8 cellular contexts compared by ENCODE assay signal in the genomic region with DNA sequence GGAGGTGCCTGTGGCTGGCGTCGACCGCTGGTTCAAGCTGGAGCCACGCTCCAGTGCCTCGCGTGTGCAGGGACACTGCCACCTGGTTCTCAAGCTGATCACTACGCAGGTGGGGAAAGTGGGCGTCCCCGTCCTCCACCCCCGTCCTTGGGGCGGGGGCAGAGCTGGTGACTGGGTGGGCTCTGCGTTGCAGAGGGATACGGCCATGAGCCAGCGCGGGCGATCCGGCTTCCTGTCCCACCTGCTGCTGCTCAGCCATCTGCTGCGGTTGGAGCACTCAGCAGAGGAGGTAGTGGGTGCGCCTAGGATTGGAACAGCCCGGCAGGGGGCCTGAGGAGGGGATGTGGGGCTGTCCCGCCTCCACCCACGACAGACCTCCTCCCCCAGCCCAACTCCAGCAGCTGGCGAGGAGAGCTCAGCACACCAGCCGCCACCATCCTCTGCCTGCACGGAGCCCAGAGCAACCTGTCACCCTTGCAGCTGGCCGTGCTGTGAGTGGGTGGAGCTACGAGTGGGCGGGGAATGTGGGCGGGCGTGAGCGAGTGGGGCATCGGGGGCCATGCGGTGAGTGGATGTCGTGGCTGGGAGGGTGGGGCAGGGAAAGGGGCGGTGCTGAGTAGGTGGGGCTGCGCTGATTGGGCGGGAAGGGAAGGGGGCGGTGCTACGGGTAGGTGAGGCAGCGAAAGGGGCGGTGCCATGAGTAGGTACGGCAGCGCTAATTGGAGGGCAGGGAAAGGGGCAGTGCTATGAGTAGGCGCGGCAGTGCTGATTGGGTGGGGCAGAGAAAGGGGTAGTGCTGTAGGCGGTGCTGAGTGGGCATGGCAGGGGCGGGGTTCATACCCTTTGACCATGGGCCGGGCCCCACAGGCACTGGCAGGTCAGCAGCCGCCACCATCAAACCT. TPM values are rescaled to one million over a fixed set of nuclear protein-coding genes. Genes with fewer than 3 reads are reported as not detected.
DNase-seq lines count a peak whose midpoint lies in the region; ATAC-seq and TF ChIP-seq lines count a peak whose summit lies in the region.

No MANE protein-coding gene starts in this region.

- H3K9me2 ChIP-seq in DOHH2 (replicated peaks; ENCODE audit: control insufficient read depth, low read length) (no peaks in the 10 kb centered on the region), GM23248 (ENCODE audit: insufficient read depth) (no peaks in the 10 kb centered on the region), PC-3 (replicated peaks; ENCODE audit: low read length) (no peaks in the 10 kb centered on the region)

- H3K4me2 ChIP-seq in DOHH2 (ENCODE audit: low read length) (peak overlapping the region; percentile 79), GM23248 (ENCODE audit: unreplicated experiment) (no peak overlapping the region), PC-3 (ENCODE audit: low read length) (peak overlapping the region; percentile 100)

- no peaks in the 10 kb centered on the region for H3K27me3 Mint-ChIP-seq in naive thymus-derived CD8-positive, alpha-beta T cell
- H3K27me3 Mint-ChIP-seq in stimulated activated naive B cell treated with anti-CD40 and anti-IgM and Interleukin-4, amounts not matched to agents 10 μg/mL and 1 μg/mL and 100 μg/mL, for 72 hours, result no peaks in the 10 kb centered on the region

- H3K4me1 ChIP-seq in DOHH2 (ENCODE audit: control insufficient read depth, low read length) (peaks cover 23% of the 10 kb centered on the region), GM23248 (ENCODE audit: insufficient read depth) (no peaks in the 10 kb centered on the region), PC-3 (ENCODE audit: insufficient read depth, low read length) (no peaks in the 10 kb centered on the region; the same call in 1 of the 2 replicates)

- H3K9ac ChIP-seq in GM23248, result no peak overlapping the region
- peak overlapping the region; percentile 40; the same call in 1 of the 2 replicates for H3K9ac ChIP-seq in PC-3 (ENCODE audit: low read length)

- H3K4me3 Mint-ChIP-seq in naive thymus-derived CD8-positive, alpha-beta T cell, result peak overlapping the region; percentile 69 to 87 (median 79)
- H3K4me3 Mint-ChIP-seq in stimulated activated naive B cell treated with anti-CD40 and anti-IgM and Interleukin-4, amounts not matched to agents 10 μg/mL and 1 μg/mL and 100 μg/mL, for 72 hours, result peak overlapping the region; percentile 50 to 70

- TF ChIP-seq CTCF in DOHH2 (IDR thresholded peaks at IDR 0.05; ENCODE audit: low read depth, low read length, poor library complexity, severe bottlenecking), result peak; percentile 21
- TF ChIP-seq CTCF in PC-3 (conservative IDR thresholded peaks at IDR 0.05; ENCODE audit: low read depth, low read length), result no peak

- POLR2A ChIA-PET in PC-3 (lab: Charles Lee; ENCODE audit: unreplicated experiment), result interaction anchor here (0.5 to 0.8 kb wide), 5 partner anchors 13 to 635 kb away, joined by 9 to 20 read pairs (median 12); a partner anchor contains a TSS
- POLR2A ChIA-PET in naive thymus-derived CD8-positive, alpha-beta T cell (lab: Charles Lee), result interaction anchor here (0.6 to 2.5 kb wide), 10 partner anchors 8 to 952 kb away, joined by 3 to 17 read pairs (median 6); a partner anchor contains a TSS

- peaks cover 10 to 21% (median 16%) of the 10 kb centered on the region in 4 donors for H3K4me1 Mint-ChIP-seq in naive thymus-derived CD8-positive, alpha-beta T cell
- peaks cover 21 to 33% of the 10 kb centered on the region in 2 donors for H3K4me1 Mint-ChIP-seq in stimulated activated naive B cell treated with anti-CD40 and anti-IgM and Interleukin-4, amounts not matched to agents 10 μg/mL and 1 μg/mL and 100 μg/mL, for 72 hours

- CTCF ChIA-PET in PC-3 (lab: Charles Lee), result interaction anchor here (0.6 to 1.0 kb wide), 6 partner anchors 9 to 1677 kb away, joined by 3 to 8 read pairs (median 4); a partner anchor contains a TSS

- WGBS in GM23248 (ENCODE audit: low coverage in 1 of 2, low lambda C conversion rate in 2 of 2, missing lambda C conversion rate in 2 of 2), 2 experiments, result 11 to 16% methylated on average over 34 to 46 of the region's 49 CpGs

- H3K27ac ChIP-seq in DOHH2 (ENCODE audit: low read depth, low read length), result peak overlapping the region; percentile 23
- no peak overlapping the region for H3K27ac ChIP-seq in GM23248
- no peak overlapping the region for H3K27ac ChIP-seq in PC-3 (ENCODE audit: low read length)

- no peaks in the 10 kb centered on the region for H3F3A ChIP-seq in DOHH2 (ENCODE audit: control insufficient read depth, insufficient read depth)
- no peaks in the 10 kb centered on the region for H3F3A ChIP-seq in GM23248 (ENCODE audit: insufficient read depth)
- no peaks in the 10 kb centered on the region for H3F3A ChIP-seq in PC-3 (ENCODE audit: low read length, unreplicated experiment)

- H3K27me3 ChIP-seq in DOHH2 (ENCODE audit: control insufficient read depth, low read length), result no peaks in the 10 kb centered on the region
- H3K27me3 ChIP-seq in GM23248 (replicated peaks; ENCODE audit: insufficient read depth), result no peaks in the 10 kb centered on the region; the same call in 1 of the 2 replicates
- no peaks in the 10 kb centered on the region for H3K27me3 ChIP-seq in PC-3 (ENCODE audit: low read length)

- H3K9me3 Mint-ChIP-seq in naive thymus-derived CD8-positive, alpha-beta T cell, result no peaks in the 10 kb centered on the region
- no peaks in the 10 kb centered on the region for H3K9me3 Mint-ChIP-seq in stimulated activated naive B cell treated with anti-CD40 and anti-IgM and Interleukin-4, amounts not matched to agents 10 μg/mL and 1 μg/mL and 100 μg/mL, for 72 hours

- H3K79me2 ChIP-seq in DOHH2 (ENCODE audit: control insufficient read depth, low read length) (no peaks in the 10 kb centered on the region), GM23248 (ENCODE audit: insufficient read depth) (no peaks in the 10 kb centered on the region), PC-3 (ENCODE audit: low read length) (no peaks in the 10 kb centered on the region)

- H3K27ac Mint-ChIP-seq in naive thymus-derived CD8-positive, alpha-beta T cell, result peak overlapping the region; percentile 4 to 84 (median 66)
- peak overlapping the region; percentile 90 for H3K27ac Mint-ChIP-seq in stimulated activated naive B cell treated with anti-CD40 and anti-IgM and Interleukin-4, amounts not matched to agents 10 μg/mL and 1 μg/mL and 100 μg/mL, for 72 hours

- peak; percentile 97 for ATAC-seq in PC-3
- ATAC-seq in naive thymus-derived CD8-positive, alpha-beta T cell, result peak; percentile 87 to 92
- peak; percentile 90 for ATAC-seq in stimulated activated naive B cell treated with anti-CD40 and anti-IgM and Interleukin-4, amounts not matched to agents 10 μg/mL and 1 μg/mL and 100 μg/mL, for 72 hours (replicated peaks)

- H2AFZ ChIP-seq in GM23248 (no peak overlapping the region), PC-3 (ENCODE audit: low read length) (peak overlapping the region; percentile 76)

- intact Hi-C loops in PC-3 (cut with micrococcal nuclease), result no loop called here

- H3K4me3 ChIP-seq in DOHH2 (ENCODE audit: low read length) (peak overlapping the region; percentile 69), GM23248 (no peak overlapping the region), PC-3 (ENCODE audit: low read length) (peak overlapping the region; percentile 87)

- no peaks in the 10 kb centered on the region for H3K36me3 Mint-ChIP-seq in naive thymus-derived CD8-positive, alpha-beta T cell
- peaks cover 2 to 4% of the 10 kb centered on the region in 2 donors for H3K36me3 Mint-ChIP-seq in stimulated activated naive B cell treated with anti-CD40 and anti-IgM and Interleukin-4, amounts not matched to agents 10 μg/mL and 1 μg/mL and 100 μg/mL, for 72 hours

- DNase-seq in GM23248 (peak; percentile 86), KG1 (lab: John Stamatoyannopoulos, UW) (peak; percentile 18), PC-3 (peak; percentile 94), activated T-cell treated with anti-CD3 and anti-CD28 coated beads for 48 hours (ENCODE audit: low read depth) (peak; percentile 88), fibroblast of gingiva (ENCODE audit: low read depth) (peak; percentile 50)
- DNase-seq in naive thymus-derived CD8-positive, alpha-beta T cell, result peak; percentile 90 to 97 (median 96)
- DNase-seq in stimulated activated naive B cell treated with anti-CD40 and anti-IgM and Interleukin-4, amounts not matched to agents 10 μg/mL and 1 μg/mL and 100 μg/mL, for 72 hours, result peak; percentile 89

- in situ Hi-C loops in GM23248 (cut with MboI), result no loop called here

- no TSS peak for BruUV-seq in PC-3 (replicated peaks; lab: Mats Ljungman, UMichigan)

- peaks cover 6% of the 10 kb centered on the region; the same call in 1 of the 2 replicates for H3K9me3 ChIP-seq in DOHH2 (ENCODE audit: control insufficient read depth, insufficient read depth, low read length)
- H3K9me3 ChIP-seq in GM23248 (ENCODE audit: low read depth), result no peaks in the 10 kb centered on the region
- no peaks in the 10 kb centered on the region for H3K9me3 ChIP-seq in PC-3 (ENCODE audit: low read length)

- peaks cover 6% of the 10 kb centered on the region; the same call in 1 of the 2 replicates for H4K20me1 ChIP-seq in DOHH2 (ENCODE audit: control insufficient read depth, insufficient read depth, low read depth, low read length)
- H4K20me1 ChIP-seq in GM23248 (ENCODE audit: insufficient read depth), result no peaks in the 10 kb centered on the region
- H4K20me1 ChIP-seq in PC-3 (ENCODE audit: low read length), result no peaks in the 10 kb centered on the region

- H3K36me3 ChIP-seq in DOHH2 (ENCODE audit: control insufficient read depth, low read length) (no peaks in the 10 kb centered on the region), GM23248 (ENCODE audit: low read depth) (no peaks in the 10 kb centered on the region), PC-3 (ENCODE audit: low read depth, low read length) (no peaks in the 10 kb centered on the region)

RNA-seq across cellular contexts. Expression of a gene that starts 8.9 kb away (rescaled TPM):
- 88.0 and 110 TPM in 2 replicates for total RNA-seq in GM23248 (2014; rRNA removed; shearing (Covaris generic))
- 105 and 106 TPM in 2 replicates for polyA plus RNA-seq in GM23248 (2016; fragmentation: Nextera tagmentation; extraction: Ambion mirVana)
- 117 and 142 TPM in 2 replicates for total RNA-seq in PC-3 (2014; rRNA removed)
- total RNA-seq in naive thymus-derived CD8-positive, alpha-beta T cell, result 10 to 100 TPM; 37.1 to 41.2 TPM
- polyA plus RNA-seq in naive thymus-derived CD8-positive, alpha-beta T cell, result 10 to 100 TPM; 88.8 to 99.4 (median 96.3) TPM

RNA-seq across cellular contexts. Expression of a gene that starts 9.0 kb away (rescaled TPM):
- total RNA-seq in GM23248 (2014; rRNA removed; shearing (Covaris generic)), result 52.4 and 85.8 TPM in 2 replicates
- polyA plus RNA-seq in GM23248 (2016; fragmentation: Nextera tagmentation; extraction: Ambion mirVana), result 99.9 and 109 TPM in 2 replicates
- total RNA-seq in PC-3 (2014; rRNA removed), result 36.0 and 36.3 TPM in 2 replicates
- total RNA-seq in naive thymus-derived CD8-positive, alpha-beta T cell, result 10 to 100 TPM; 56.9 to 65.2 TPM
- 10 to 100 TPM; 44.4 to 57.8 (median 56.6) TPM for polyA plus RNA-seq in naive thymus-derived CD8-positive, alpha-beta T cell

RNA-seq across cellular contexts. Expression of a gene that starts 9.3 kb away (rescaled TPM):
- 0.13 and 0.86 TPM in 2 replicates for total RNA-seq in GM23248 (2014; rRNA removed; shearing (Covaris generic))
- polyA plus RNA-seq in GM23248 (2016; fragmentation: Nextera tagmentation; extraction: Ambion mirVana), result 0.23 and 0.24 TPM in 2 replicates
- total RNA-seq in PC-3 (2014; rRNA removed), result 13.1 and 18.2 TPM in 2 replicates
- total RNA-seq in naive thymus-derived CD8-positive, alpha-beta T cell, result 1 to 10 TPM; 3.0 to 5.3 TPM
- polyA plus RNA-seq in naive thymus-derived CD8-positive, alpha-beta T cell, result 1 to 10 TPM in 1 of 3 donors, under 1 TPM in 2; 0.06 to 1.5 (median 0.85) TPM

RNA-seq across cellular contexts. Expression of a gene that starts 33.3 kb away (rescaled TPM):
- 46.5 and 77.7 TPM in 2 replicates for total RNA-seq in GM23248 (2014; rRNA removed; shearing (Covaris generic))
- polyA plus RNA-seq in GM23248 (2016; fragmentation: Nextera tagmentation; extraction: Ambion mirVana), result 133 and 134 TPM in 2 replicates
- total RNA-seq in PC-3 (2014; rRNA removed), result 71.3 and 116 TPM in 2 replicates
- total RNA-seq in naive thymus-derived CD8-positive, alpha-beta T cell, result 100 to 1,000 TPM; 236 to 250 TPM
- polyA plus RNA-seq in naive thymus-derived CD8-positive, alpha-beta T cell, result 10 to 100 TPM; 87.5 to 89.6 (median 89.0) TPM

Comparison
In these comparisons a context has a peak if more than half of its experiments do, and no peak if none do; other contexts are left out.
1. DNase-seq: peak in every context shown above with its lines; median percentile 96 in naive thymus-derived CD8-positive, alpha-beta T cell; 94 in PC-3; 89 in stimulated activated naive B cell treated with anti-CD40 and anti-IgM and Interleukin-4, amounts not matched to agents 10 μg/mL and 1 μg/mL and 100 μg/mL, for 72 hours; 88 in activated T-cell treated with anti-CD3 and anti-CD28 coated beads for 48 hours; 86 in GM23248; 50 in fibroblast of gingiva; 18 in KG1.